In the genomic region with DNA sequence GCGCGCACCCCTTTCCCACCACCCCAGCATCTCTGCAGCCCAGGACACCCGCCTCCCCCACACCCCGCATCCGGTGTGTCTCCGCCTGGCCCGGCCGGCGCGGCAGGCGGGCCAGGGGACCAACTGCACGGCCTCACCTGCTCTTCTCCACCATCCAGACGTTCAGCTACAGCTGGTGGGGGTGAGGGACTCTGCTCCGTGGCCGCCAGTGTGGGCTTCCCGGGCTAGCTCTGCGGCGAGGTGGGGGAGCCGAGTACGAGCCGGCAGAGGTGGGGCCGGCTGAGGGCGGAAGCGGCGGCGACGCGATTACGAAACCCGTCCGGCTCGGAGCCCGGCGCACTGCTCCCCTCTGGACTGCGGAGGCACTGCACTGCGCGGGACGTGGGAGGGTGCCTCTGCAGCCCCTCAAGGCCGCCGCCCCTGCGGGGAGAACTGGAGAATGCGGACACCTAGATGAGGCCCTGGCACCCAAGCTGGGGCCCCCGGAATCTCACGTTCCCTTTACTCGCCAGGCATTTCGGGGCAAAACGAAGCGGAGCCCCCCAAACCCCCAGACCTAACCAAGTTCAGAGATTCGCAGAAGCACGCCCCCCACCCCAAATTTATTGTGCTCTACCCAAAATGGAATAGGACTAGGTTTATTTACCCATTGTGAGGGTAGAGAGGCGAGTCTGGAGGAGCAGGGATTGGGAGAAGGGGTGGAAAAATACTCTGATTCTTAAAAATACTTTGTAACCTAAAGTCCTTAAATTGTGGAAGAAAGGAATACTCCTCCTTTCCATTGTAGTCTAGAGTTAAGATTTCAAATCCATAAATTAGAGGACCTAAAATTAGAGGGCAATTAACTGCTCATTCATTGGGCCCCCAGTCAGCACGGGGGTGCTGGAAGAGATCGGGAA, we compare ENCODE assay signal across 8 cellular contexts. TPM values are rescaled to one million over a fixed set of nuclear protein-coding genes. Genes with fewer than 3 reads are reported as not detected.
DNase-seq lines count a peak whose midpoint lies in the region; ATAC-seq and TF ChIP-seq lines count a peak whose summit lies in the region.

TSS of gene CDC42SE1 (minus strand) at position 281 of the 899 bp plus-strand sequence. CDS start 3,892 bp downstream, outside the sequence.

- no peak for TF ChIP-seq EP300 in gastroesophageal sphincter (IDR thresholded peaks at IDR 0.05)
- no peak for TF ChIP-seq EP300 in suprapubic skin (IDR thresholded peaks at IDR 0.05)

- H3K36me3 ChIP-seq in Loucy (ENCODE audit: insufficient read depth, low read length) (peaks cover 12% of the 10 kb centered on the region; the same call in 1 of the 2 replicates), SJCRH30 (peaks cover 20% of the 10 kb centered on the region), gastroesophageal sphincter (peaks cover 0 to 21% of the 10 kb centered on the region in 2 donors), suprapubic skin (peaks cover 15% of the 10 kb centered on the region)

- H3K27ac ChIP-seq in SJCRH30 (peak within 1 kb of the TSS; percentile 74), gastroesophageal sphincter (peak within 1 kb of the TSS; percentile 76 to 95 (median 94)), suprapubic skin (peak within 1 kb of the TSS; percentile 95)

- WGBS in gastroesophageal sphincter (ENCODE audit: low coverage in 1 of 2), 2 donors: 0% methylated on average over 5 to 8 of the region's 53 CpGs
- under 1% methylated on average over 48 of the region's 53 CpGs for WGBS in suprapubic skin

- DNase-seq in ELR (ENCODE audit: low read depth) (peak; percentile 91), GOT3 (lab: John Stamatoyannopoulos, UW) (peak; percentile 36), SJCRH30 (peak; percentile 89 to 90), nucleus accumbens (lab: John Stamatoyannopoulos, UW) (peak in 52 of 56 donors; percentile 27 to 85 (median 66)), suprapubic skin (ENCODE audit: low spot score in 2 of 2) (peak; percentile 90 to 91)
- DNase-seq in activated naive CD4-positive, alpha-beta T cell (lab: John Stamatoyannopoulos, UW): peak; percentile 46 to 76 (median 62)

- peak within 1 kb of the TSS; percentile 90 for H3K9ac ChIP-seq in Loucy (ENCODE audit: low read depth, low read length, poor library complexity, severe bottlenecking)

- H3K9me3 ChIP-seq in Loucy (ENCODE audit: insufficient read depth, low read depth, low read length) (no peaks in the 10 kb centered on the region), SJCRH30 (replicated peaks) (no peaks in the 10 kb centered on the region), gastroesophageal sphincter (no peaks in the 10 kb centered on the region), suprapubic skin (no peaks in the 10 kb centered on the region)

- peaks cover 44% of the 10 kb centered on the region for H4K20me1 ChIP-seq in Loucy (ENCODE audit: insufficient read depth, low read length, poor library complexity, severe bottlenecking)

- peak within 1 kb of the TSS; percentile 79 for H3K4me3 ChIP-seq in Loucy (ENCODE audit: low read length, poor library complexity, severe bottlenecking)
- H3K4me3 ChIP-seq in SJCRH30: peak within 1 kb of the TSS; percentile 71
- H3K4me3 ChIP-seq in gastroesophageal sphincter: peak within 1 kb of the TSS; percentile 90 to 95
- H3K4me3 ChIP-seq in suprapubic skin: peak within 1 kb of the TSS; percentile 85

- H3K27me3 ChIP-seq in Loucy (ENCODE audit: insufficient read depth, low read length, poor library complexity, severe bottlenecking) (no peaks in the 10 kb centered on the region), SJCRH30 (no peaks in the 10 kb centered on the region), gastroesophageal sphincter (no peaks in the 10 kb centered on the region), suprapubic skin (no peaks in the 10 kb centered on the region)

- H2AFZ ChIP-seq in Loucy (ENCODE audit: low read length): peak within 1 kb of the TSS; percentile 92

- peak; percentile 87 to 88 for TF ChIP-seq POLR2A in gastroesophageal sphincter (IDR thresholded peaks at IDR 0.05)
- peak in 1 of 2 donors; percentile 85 for TF ChIP-seq POLR2A in suprapubic skin (IDR thresholded peaks at IDR 0.05)

- peaks cover 99% of the 10 kb centered on the region for H3K79me2 ChIP-seq in Loucy (ENCODE audit: insufficient read depth, low read length)

- H3K9me2 ChIP-seq in Loucy (replicated peaks; ENCODE audit: low read depth, low read length): no peaks in the 10 kb centered on the region

- peak; percentile 66 for TF ChIP-seq CTCF in Loucy (conservative IDR thresholded peaks at IDR 0.05; ENCODE audit: low read length)
- TF ChIP-seq CTCF in gastroesophageal sphincter (IDR thresholded peaks at IDR 0.05): peak; percentile 86 to 96 (median 92)
- peak; percentile 67 to 97 for TF ChIP-seq CTCF in suprapubic skin (IDR thresholded peaks at IDR 0.05)

- H3F3A ChIP-seq in Loucy (ENCODE audit: low read depth): no peaks in the 10 kb centered on the region

- H3K4me1 ChIP-seq in Loucy (ENCODE audit: insufficient read depth, low read length, poor library complexity, severe bottlenecking) (peaks cover 60% of the 10 kb centered on the region), SJCRH30 (peaks cover 5% of the 10 kb centered on the region), gastroesophageal sphincter (peaks cover 0 to 55% (median 13%) of the 10 kb centered on the region in 3 donors), suprapubic skin (peaks cover 45% of the 10 kb centered on the region)

- peak within 1 kb of the TSS; percentile 99 for H3K4me2 ChIP-seq in Loucy (ENCODE audit: low read depth, low read length, poor library complexity, severe bottlenecking)

- peak; percentile 96 for ATAC-seq in gastroesophageal sphincter

RNA-seq across cellular contexts. Expression of gene CDC42SE1, which starts in this region (rescaled TPM):
- 42.2 and 48.3 TPM in 2 replicates for total RNA-seq in SJCRH30 (2014; rRNA removed; shearing (Covaris generic))
- total RNA-seq in gastroesophageal sphincter (10 to 100 TPM; 51.2 to 56.0 (median 54.4) TPM), suprapubic skin (100 to 1,000 TPM; 109 to 122 (median 115) TPM)

Comparison
In these comparisons a context has a peak if more than half of its experiments do, and no peak if none do; other contexts are left out.
1. Peak in every context shown above with its lines: DNase-seq, ATAC-seq, H3K4me3 ChIP-seq and H3K27ac ChIP-seq.
2. DNase-seq: peak in every context shown above with its lines; median percentile 91 in ELR; 90 in suprapubic skin; 90 in SJCRH30; 66 in nucleus accumbens; 62 in activated naive CD4-positive, alpha-beta T cell; 36 in GOT3.